ENCODE assay signal across 18 cellular contexts in the genomic region with DNA sequence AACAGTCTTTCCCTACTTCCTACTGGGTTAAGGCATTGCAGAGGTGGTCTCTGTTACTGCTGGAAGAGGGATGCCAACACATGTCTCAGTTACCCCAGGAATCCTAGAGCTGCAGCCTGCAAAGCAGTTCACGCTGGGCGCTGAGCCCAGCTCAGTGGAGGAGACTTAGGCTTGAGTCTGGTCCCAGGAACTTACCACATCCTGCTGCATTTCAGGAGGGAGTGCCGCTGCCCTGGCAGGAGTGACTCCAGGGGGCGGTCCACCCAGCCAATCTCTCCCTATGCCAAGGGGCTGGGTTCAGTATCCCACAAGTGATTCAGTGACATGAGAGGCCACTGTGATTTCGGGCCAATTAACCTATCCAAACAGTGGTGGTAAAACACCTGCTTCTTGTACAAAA. TPM values are rescaled to one million over a fixed set of nuclear protein-coding genes. Genes with fewer than 3 reads are reported as not detected.
DNase-seq lines count a peak whose midpoint lies in the region; ATAC-seq and TF ChIP-seq lines count a peak whose summit lies in the region.
"Had no signal": no experiment of that assay in that cellular context is flagged by ENCODE, and none has a peak within 500 bp of the region (broad histone marks: within the 10 kb centered on the region; RNA-seq: fewer than 3 reads in every experiment).

No MANE protein-coding gene starts in this region.

- H3K9me3 Mint-ChIP-seq in glutamatergic neuron (ENCODE audit: unreplicated experiment) = peaks cover 1% of the 10 kb centered on the region
- H3K9me3 Mint-ChIP-seq: activated T-cell treated with anti-CD3 and anti-CD28 coated beads, Interleukin-2, amount 50 U/mL, for 72 hours; CD8-positive, alpha-beta memory T cell had no signal

- no peak overlapping the region for H3K27ac Mint-ChIP-seq in glutamatergic neuron (ENCODE audit: unreplicated experiment)
- H3K27ac Mint-ChIP-seq: activated T-cell treated with anti-CD3 and anti-CD28 coated beads, Interleukin-2, amount 50 U/mL, for 72 hours had no signal

- H3K9me3 ChIP-seq in left lung (no peaks in the 10 kb centered on the region), smooth muscle cell (replicated peaks; ENCODE audit: low read depth) (no peaks in the 10 kb centered on the region)
- H3K9me3 ChIP-seq: Peyer's patch had no signal

- no peaks in the 10 kb centered on the region for H4K20me1 ChIP-seq in smooth muscle cell (ENCODE audit: low read depth)

- no peaks in the 10 kb centered on the region for H3K79me2 ChIP-seq in smooth muscle cell (ENCODE audit: low read depth)

- H3K27me3 Mint-ChIP-seq in glutamatergic neuron (ENCODE audit: unreplicated experiment) = peaks cover 6% of the 10 kb centered on the region
- H3K27me3 Mint-ChIP-seq: CD8-positive, alpha-beta memory T cell had no signal

- no peak overlapping the region for H3K4me2 ChIP-seq in smooth muscle cell

- H2AFZ ChIP-seq in smooth muscle cell (ENCODE audit: low read depth) = no peak overlapping the region

- intact Hi-C loops in left lung (cut with DNase I) = no loop called here

- H3K4me1 Mint-ChIP-seq in glutamatergic neuron (ENCODE audit: low read depth, unreplicated experiment) = peaks cover 2% of the 10 kb centered on the region

- no peaks in the 10 kb centered on the region for H3K27me3 ChIP-seq in left lung
- no peaks in the 10 kb centered on the region for H3K27me3 ChIP-seq in smooth muscle cell (ENCODE audit: low read depth)
- H3K27me3 ChIP-seq: Peyer's patch had no signal

- H3K27ac ChIP-seq in left lung = no peak overlapping the region
- H3K27ac ChIP-seq in smooth muscle cell (ENCODE audit: low read depth) = no peak overlapping the region
- H3K27ac ChIP-seq: Peyer's patch, VCaP had no signal

- H3K36me3 Mint-ChIP-seq in glutamatergic neuron (ENCODE audit: unreplicated experiment) = no peaks in the 10 kb centered on the region

- H3K4me3 ChIP-seq in AG10803 (ENCODE audit: low read length) (no peak overlapping the region), left lung (no peak overlapping the region), smooth muscle cell (no peak overlapping the region)
- H3K4me3 ChIP-seq: Peyer's patch had no signal

- no peak overlapping the region for H3K9ac ChIP-seq in smooth muscle cell (ENCODE audit: low read depth)

- no peak overlapping the region for H3K4me3 Mint-ChIP-seq in glutamatergic neuron (ENCODE audit: unreplicated experiment)
- H3K4me3 Mint-ChIP-seq: activated T-cell treated with anti-CD3 and anti-CD28 coated beads, Interleukin-2, amount 50 U/mL, for 72 hours; CD8-positive, alpha-beta memory T cell had no signal

- H3K36me3 ChIP-seq in left lung (no peaks in the 10 kb centered on the region), smooth muscle cell (ENCODE audit: low read depth) (no peaks in the 10 kb centered on the region)
- H3K36me3 ChIP-seq: Peyer's patch had no signal

- ATAC-seq in left lung (peak; percentile 82), HG03175 (IDR thresholded peaks at IDR 0.05; ENCODE audit: unreplicated experiment) (no peak)
- ATAC-seq: activated T-cell treated with anti-CD3 and anti-CD28 coated beads, Interleukin-2, amount 50 U/mL, for 72 hours; stimulated activated naive CD8-positive, alpha-beta T cell treated with anti-CD3 and anti-CD28 coated beads, Interleukin-15, Interleukin-2, amounts not matched to agents 100 U/mL and 50 U/mL, for 24 hours had no signal

- H3F3A ChIP-seq in smooth muscle cell (ENCODE audit: low read depth) = no peaks in the 10 kb centered on the region

- 98% methylated on average over 5 of the region's 5 CpGs for WGBS in smooth muscle cell (ENCODE audit: low lambda C conversion rate)

- TF ChIP-seq CTCF in AG10803 (conservative IDR thresholded peaks at IDR 0.05; ENCODE audit: low read length) (peak; percentile 27; the same call in 1 of the 2 replicates), left lung (IDR thresholded peaks at IDR 0.05) (no peak), smooth muscle cell (IDR thresholded peaks at IDR 0.05; ENCODE audit: borderline replicate concordance, insufficient read depth, poor library complexity, severe bottlenecking) (no peak), glutamatergic neuron (IDR thresholded peaks at IDR 0.05; ENCODE audit: partially characterized antibody, unreplicated experiment) (no peak)

- peak; percentile 88 for DNase-seq in AG10803 (ENCODE audit: low read depth)
- peak; percentile 83 for DNase-seq in HT1080 (ENCODE audit: low read depth)
- peak; percentile 19 for DNase-seq in UCSD-AML1 (lab: John Stamatoyannopoulos, UW; ENCODE audit: unreplicated experiment)
- DNase-seq in left lung = no peak
- DNase-seq in smooth muscle cell (lab: John Stamatoyannopoulos, UW; ENCODE audit: unreplicated experiment) = no peak
- DNase-seq in HK-2 (ENCODE audit: unreplicated experiment) = no peak
- no peak for DNase-seq in glutamatergic neuron
- DNase-seq: activated T-cell treated with anti-CD3 and anti-CD28 coated beads, Interleukin-2, amount 50 U/mL, for 72 hours; caudate nucleus; CD8-positive, alpha-beta memory T cell; foreskin melanocyte; NCI-H187; Peyer's patch; stimulated activated naive CD8-positive, alpha-beta T cell treated with anti-CD3 and anti-CD28 coated beads, Interleukin-15, Interleukin-2, amounts not matched to agents 100 U/mL and 50 U/mL, for 24 hours had no signal

- H3K4me1 ChIP-seq in left lung (peaks cover 3 to 8% of the 10 kb centered on the region in 2 donors), smooth muscle cell (ENCODE audit: low read depth) (no peaks in the 10 kb centered on the region)

RNA-seq across cellular contexts. Expression of a gene that starts 7.6 kb away (rescaled TPM):
- total RNA-seq in HT1080 (2014; rRNA removed; shearing (Covaris generic)) = not detected in 2 replicates
- polyA plus RNA-seq in HT1080 (2015; cell fraction: cytosol; rRNA removed) = 0.02 TPM in 1 of 2 replicates, not detected in the other
- polyA plus RNA-seq in HT1080 (2015; cell fraction: nucleus; rRNA removed) = 0.10 TPM in 1 of 2 replicates, not detected in the other
- total RNA-seq in left lung = 1 to 10 TPM in 1 of 2 donors, under 1 TPM in 1; 0.15 to 1.0 TPM
- not detected in 2 replicates for total RNA-seq in smooth muscle cell
- 0.22 TPM in 1 of 2 replicates, not detected in the other for polyA plus RNA-seq in smooth muscle cell
- total RNA-seq in glutamatergic neuron (ENCODE audit: unreplicated experiment) = not detected
- total RNA-seq: left lobe of liver, osteocyte, Peyer's patch had no signal

RNA-seq across cellular contexts. Expression of a gene that starts 8.0 kb away (rescaled TPM):
- 27.1 and 33.3 TPM in 2 replicates for total RNA-seq in HT1080 (2014; rRNA removed; shearing (Covaris generic))
- 21.0 and 26.6 TPM in 2 replicates for polyA plus RNA-seq in HT1080 (2015; cell fraction: cytosol; rRNA removed)
- 6.8 and 14.2 TPM in 2 replicates for polyA plus RNA-seq in HT1080 (2015; cell fraction: nucleus; rRNA removed)
- total RNA-seq in left lung (10 to 100 TPM; 17.1 to 20.2 TPM), smooth muscle cell (5.6 and 11.9 TPM in 2 replicates), glutamatergic neuron (ENCODE audit: unreplicated experiment) (10.1 TPM)
- 33.8 and 34.7 TPM in 2 replicates for polyA plus RNA-seq in smooth muscle cell

RNA-seq across cellular contexts. Expression of a gene that starts 11.6 kb away (rescaled TPM):
- total RNA-seq in HT1080 (2014; rRNA removed; shearing (Covaris generic)) = 20.7 and 27.7 TPM in 2 replicates
- polyA plus RNA-seq in HT1080 (2015; cell fraction: cytosol; rRNA removed) = 24.7 and 27.5 TPM in 2 replicates
- polyA plus RNA-seq in HT1080 (2015; cell fraction: nucleus; rRNA removed) = 18.4 and 20.8 TPM in 2 replicates
- total RNA-seq in left lung = 10 to 100 TPM; 19.5 to 21.8 TPM
- 6.5 and 7.3 TPM in 2 replicates for total RNA-seq in smooth muscle cell
- 11.5 and 12.3 TPM in 2 replicates for polyA plus RNA-seq in smooth muscle cell
- total RNA-seq in glutamatergic neuron (ENCODE audit: unreplicated experiment) = 27.5 TPM

RNA-seq across cellular contexts. Expression of a gene that starts 16.7 kb away (rescaled TPM):
- not detected in 2 replicates for total RNA-seq in HT1080 (2014; rRNA removed; shearing (Covaris generic))
- polyA plus RNA-seq in HT1080 (2015; cell fraction: cytosol; rRNA removed) = not detected in 2 replicates
- 0.12 and 0.29 TPM in 2 replicates for polyA plus RNA-seq in HT1080 (2015; cell fraction: nucleus; rRNA removed)
- total RNA-seq in left lung (1 to 10 TPM in 1 of 2 donors, under 1 TPM in 1; 0.35 to 7.6 TPM), smooth muscle cell (not detected in 2 replicates), glutamatergic neuron (ENCODE audit: unreplicated experiment) (0.61 TPM)
- 0.33 and 0.41 TPM in 2 replicates for polyA plus RNA-seq in smooth muscle cell
- total RNA-seq: activated T-cell treated with anti-CD3 and anti-CD28 coated beads, Interleukin-2, amount 50 U/mL, for 72 hours; CD8-positive, alpha-beta memory T cell; left lobe of liver had no signal

RNA-seq across cellular contexts. Expression of a gene that starts 55.0 kb away (rescaled TPM):
- not detected in 2 replicates for total RNA-seq in HT1080 (2014; rRNA removed; shearing (Covaris generic))
- 0.02 TPM in 1 of 2 replicates, not detected in the other for polyA plus RNA-seq in HT1080 (2015; cell fraction: cytosol; rRNA removed)
- polyA plus RNA-seq in HT1080 (2015; cell fraction: nucleus; rRNA removed) = not detected in 2 replicates
- 10 to 100 TPM; 21.7 to 41.9 TPM for total RNA-seq in left lung
- 1.5 TPM in 1 of 2 replicates, not detected in the other for total RNA-seq in smooth muscle cell
- 0.54 and 0.83 TPM in 2 replicates for polyA plus RNA-seq in smooth muscle cell
- total RNA-seq in glutamatergic neuron (ENCODE audit: unreplicated experiment) = 71.7 TPM

Comparison
In these comparisons a context has a peak if more than half of its experiments do, and no peak if none do; other contexts are left out.
1. DNase-seq: peak in AG10803 (single experiment), HT1080 (single experiment) and UCSD-AML1 (single experiment); none in left lung (0 of 2), smooth muscle cell (single experiment), HK-2 (single experiment) and glutamatergic neuron (single experiment).